In the genomic region with DNA sequence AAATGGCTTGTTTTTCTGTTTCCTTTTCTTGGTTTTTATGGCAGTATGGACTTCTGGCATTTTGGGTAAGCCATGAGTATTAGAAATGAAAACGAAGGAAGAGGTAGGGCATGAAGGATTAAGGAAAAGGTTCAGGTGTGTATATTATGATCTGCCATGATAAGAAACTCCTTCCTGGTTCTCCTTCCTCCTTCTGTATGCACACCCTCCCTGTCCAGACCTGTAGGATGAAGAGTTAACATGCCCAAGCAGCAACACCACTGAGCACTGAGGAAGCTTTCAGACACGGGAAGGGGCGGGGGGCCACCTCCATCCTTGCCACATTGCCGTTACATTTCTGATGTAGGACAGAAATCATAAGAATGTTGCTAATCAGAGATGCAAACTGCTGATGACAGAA, we compare ENCODE assay signal across 29 cellular contexts.
"Had no signal": no experiment of that assay in that cellular context is flagged by ENCODE, and none has a peak within 500 bp of the region (broad histone marks: within the 10 kb centered on the region; RNA-seq: fewer than 3 reads in every experiment).

No MANE protein-coding gene starts in this region.

- DNase-seq: naive thymus-derived CD8-positive, alpha-beta T cell; nephron progenitor cell; nucleus accumbens; pancreas; posterior cingulate gyrus; psoas muscle; right cardiac atrium; right lobe of liver; sigmoid colon; small intestine; stimulated activated CD4-positive, alpha-beta T cell treated with anti-CD3 and anti-CD28 coated beads, Interleukin-2, amount 100 ng/mL, for 24 hours; stimulated activated CD4-positive, alpha-beta T cell treated with anti-CD3 and anti-CD28 coated beads, Interleukin-2, amount 100 ng/mL, for 48 hours; stimulated activated CD4-positive, alpha-beta T cell treated with anti-CD3 and anti-CD28 coated beads, Interleukin-4, amount 100 ng/mL, for 24 hours; stimulated activated naive B cell treated with anti-CD40 and anti-IgM and Interleukin-4, amounts not matched to agents 10 μg/mL and 1 μg/mL and 100 μg/mL, for 72 hours; stimulated activated naive CD4-positive, alpha-beta T cell treated with Interleukin-2 at 50 U/mL for 16 hours; stimulated activated naive CD8-positive, alpha-beta T cell treated with anti-CD3 and anti-CD28 coated beads, Interleukin-15, amount 100 ng/mL, for 72 hours; substantia nigra; testis; tibial artery; transverse colon; upper lobe of right lung; uterus had no signal

- H3K36me3 Mint-ChIP-seq: natural killer cell treated with Interleukin-12 subunit alpha and Interleukin-12 subunit beta and Interleukin-15 and Interleukin-18, amount 100 ng/mL, for 72 hours; stimulated activated effector memory CD8-positive, alpha-beta T cell treated with anti-CD3 and anti-CD28 coated beads, Interleukin-12 subunit alpha, Interleukin-12 subunit beta, amount 100 ng/mL, for 72 hours; type B pancreatic cell had no signal

- H3K27me3 ChIP-seq: neutrophil, pancreas, right lobe of liver, sigmoid colon, suprapubic skin, testis, tibial artery, transverse colon, upper lobe of right lung, uterus had no signal

- H3K9me3 Mint-ChIP-seq: natural killer cell treated with Interleukin-12 subunit alpha and Interleukin-12 subunit beta and Interleukin-15 and Interleukin-18, amount 100 ng/mL, for 72 hours; stimulated activated effector memory CD8-positive, alpha-beta T cell treated with anti-CD3 and anti-CD28 coated beads, Interleukin-12 subunit alpha, Interleukin-12 subunit beta, amount 100 ng/mL, for 72 hours had no signal

- H3K4me3 ChIP-seq: pancreas, psoas muscle, right lobe of liver, sigmoid colon, suprapubic skin, testis, tibial artery, transverse colon, upper lobe of right lung, uterus had no signal

- ATAC-seq: naive thymus-derived CD8-positive, alpha-beta T cell; psoas muscle; right cardiac atrium; right lobe of liver; stimulated activated effector memory CD8-positive, alpha-beta T cell treated with anti-CD3 and anti-CD28 coated beads, Interleukin-12 subunit alpha, Interleukin-12 subunit beta, amount 100 ng/mL, for 72 hours; stimulated activated naive B cell treated with anti-CD40 and anti-IgM and Interleukin-4, amounts not matched to agents 10 μg/mL and 1 μg/mL and 100 μg/mL, for 72 hours; upper lobe of right lung had no signal

- H3K4me1 Mint-ChIP-seq: naive thymus-derived CD8-positive, alpha-beta T cell; stimulated activated effector memory CD8-positive, alpha-beta T cell treated with anti-CD3 and anti-CD28 coated beads, Interleukin-12 subunit alpha, Interleukin-12 subunit beta, amount 100 ng/mL, for 72 hours; stimulated activated naive B cell treated with anti-CD40 and anti-IgM and Interleukin-4, amounts not matched to agents 10 μg/mL and 1 μg/mL and 100 μg/mL, for 72 hours; stimulated activated naive CD8-positive, alpha-beta T cell treated with anti-CD3 and anti-CD28 coated beads, Interleukin-15, amount 100 ng/mL, for 72 hours had no signal

- H3K27me3 Mint-ChIP-seq: type B pancreatic cell had no signal

- H3K9me3 ChIP-seq: neutrophil, pancreas, psoas muscle, right lobe of liver, sigmoid colon, suprapubic skin, testis, tibial artery, transverse colon, upper lobe of right lung, uterus had no signal

- H3K4me3 Mint-ChIP-seq: naive thymus-derived CD8-positive, alpha-beta T cell; natural killer cell treated with Interleukin-12 subunit alpha and Interleukin-12 subunit beta and Interleukin-15 and Interleukin-18, amount 100 ng/mL, for 72 hours; nephron progenitor cell; neural crest cell; stimulated activated effector memory CD8-positive, alpha-beta T cell treated with anti-CD3 and anti-CD28 coated beads, Interleukin-12 subunit alpha, Interleukin-12 subunit beta, amount 100 ng/mL, for 72 hours; stimulated activated naive B cell treated with anti-CD40 and anti-IgM and Interleukin-4, amounts not matched to agents 10 μg/mL and 1 μg/mL and 100 μg/mL, for 72 hours; stimulated activated naive CD8-positive, alpha-beta T cell treated with anti-CD3 and anti-CD28 coated beads, Interleukin-15, amount 100 ng/mL, for 72 hours; type B pancreatic cell had no signal

- H3K36me3 ChIP-seq: neutrophil, pancreas, right lobe of liver, sigmoid colon, suprapubic skin, tibial artery, transverse colon, upper lobe of right lung, uterus had no signal

- H3K27ac Mint-ChIP-seq: naive thymus-derived CD8-positive, alpha-beta T cell; natural killer cell treated with Interleukin-12 subunit alpha and Interleukin-12 subunit beta and Interleukin-15 and Interleukin-18, amount 100 ng/mL, for 72 hours; nephron progenitor cell; progenitor cell of endocrine pancreas; stimulated activated effector memory CD8-positive, alpha-beta T cell treated with anti-CD3 and anti-CD28 coated beads, Interleukin-12 subunit alpha, Interleukin-12 subunit beta, amount 100 ng/mL, for 72 hours; stimulated activated naive B cell treated with anti-CD40 and anti-IgM and Interleukin-4, amounts not matched to agents 10 μg/mL and 1 μg/mL and 100 μg/mL, for 72 hours; type B pancreatic cell had no signal

- H3K4me1 ChIP-seq: pancreas, psoas muscle, right lobe of liver, suprapubic skin, testis, tibial artery, transverse colon, upper lobe of right lung, uterus had no signal

- H3K27ac ChIP-seq: neutrophil, psoas muscle, right lobe of liver, sigmoid colon, suprapubic skin, testis, tibial artery, transverse colon, upper lobe of right lung, uterus had no signal

- FAIRE-seq: pancreas, small intestine had no signal
